ENCODE assay signal across 9 cellular contexts in the genomic region with DNA sequence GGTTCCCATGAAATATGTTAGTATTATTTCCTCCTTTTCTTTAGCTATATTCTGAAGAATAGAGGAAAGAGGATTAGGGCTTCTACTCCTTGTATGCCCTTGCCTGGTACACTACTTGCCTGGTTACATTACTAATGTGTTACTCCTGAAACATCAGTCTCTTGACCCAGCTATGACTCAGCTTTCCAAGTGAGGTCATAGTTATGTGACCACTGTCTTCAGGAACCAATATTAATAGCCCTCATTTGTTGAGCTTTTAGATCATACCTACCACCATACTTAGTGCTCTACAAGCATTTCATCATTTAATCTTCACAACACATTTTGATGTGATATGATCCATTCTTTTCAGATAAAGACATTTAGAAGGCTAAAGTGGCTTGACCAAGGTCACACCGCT.
A peak's percentile ranks its signal among the peaks of the same experiment; 100 is the strongest.
DNase-seq lines count a peak whose midpoint lies in the region; ATAC-seq and TF ChIP-seq lines count a peak whose summit lies in the region.
"Had no signal": no experiment of that assay in that cellular context is flagged by ENCODE, and none has a peak within 500 bp of the region (broad histone marks: within the 10 kb centered on the region; RNA-seq: fewer than 3 reads in every experiment).

No MANE protein-coding gene starts in this region.

- peaks cover 4% of the 10 kb centered on the region for H3K79me1 ChIP-seq in trophoblast cell (ENCODE audit: low read length)

- H2AK5ac ChIP-seq in trophoblast cell (ENCODE audit: low read length): no peak overlapping the region

- H3K4me2 ChIP-seq in trophoblast cell (ENCODE audit: low read length): no peak overlapping the region

- no peak overlapping the region for H3K9ac ChIP-seq in trophoblast cell (ENCODE audit: low read length)

- H3K4me1 Mint-ChIP-seq in activated T-helper 17 cell treated with anti-CD3 and anti-CD28 coated beads, Interleukin-2, amount 50 U/mL, for 72 hours: peaks cover 6% of the 10 kb centered on the region

- no peak overlapping the region for H4K12ac ChIP-seq in trophoblast cell (ENCODE audit: low read depth, low read length)

- no peak overlapping the region for H4K91ac ChIP-seq in trophoblast cell (ENCODE audit: low read depth, low read length)

- no peaks in the 10 kb centered on the region for H3K9me3 Mint-ChIP-seq in activated T-helper 17 cell treated with anti-CD3 and anti-CD28 coated beads, Interleukin-2, amount 50 U/mL, for 72 hours
- H3K9me3 Mint-ChIP-seq: activated naive CD4-positive, alpha-beta T cell treated with anti-CD3 and anti-CD28 coated beads, Interleukin-2, amount 50 U/mL, for 24 hours had no signal

- no peak overlapping the region for H4K8ac ChIP-seq in trophoblast cell (ENCODE audit: low read depth, low read length)

- no peaks in the 10 kb centered on the region for H3K36me3 ChIP-seq in trophoblast cell (ENCODE audit: control insufficient read depth in 1 of 2, insufficient read depth in 2 of 2, low read length in 2 of 2)

- H3K27me3 ChIP-seq in trophoblast cell (ENCODE audit: insufficient read depth, low read length): no peaks in the 10 kb centered on the region

- no peaks in the 10 kb centered on the region for H3K4me1 ChIP-seq in trophoblast cell (ENCODE audit: control insufficient read depth in 1 of 2, insufficient read depth in 2 of 2, low read length in 2 of 2)

- WGBS in trophoblast cell (ENCODE audit: extremely low coverage, insufficient coverage, insufficient read length): no CpG with 5 or more reads among the region's 1 CpG
- WGBS in lower leg skin, 2 donors: 97 to 100% methylated on average over 1 of the region's 1 CpG

- no peak overlapping the region for H2BK12ac ChIP-seq in trophoblast cell (ENCODE audit: low read length)

- intact Hi-C loops in lower leg skin (cut with DNase I; ENCODE audit: low total_unique reads): no loop called here

- H3K27me3 Mint-ChIP-seq in activated T-helper 17 cell treated with anti-CD3 and anti-CD28 coated beads, Interleukin-2, amount 50 U/mL, for 72 hours: no peaks in the 10 kb centered on the region
- H3K27me3 Mint-ChIP-seq: activated naive CD4-positive, alpha-beta T cell treated with anti-CD3 and anti-CD28 coated beads, Interleukin-2, amount 50 U/mL, for 24 hours had no signal

- DNase-seq in trophoblast cell (peak; percentile 43 to 82), lower leg skin (ENCODE audit: low spot score in 2 of 2) (no peak), superior temporal gyrus (ENCODE audit: extremely low spot score) (no peak), anterior cingulate cortex (lab: John Stamatoyannopoulos, UW) (no peak)
- DNase-seq in activated CD4-positive, alpha-beta T cell treated with anti-CD3 and anti-CD28 coated beads for 48 hours: no peak

- no peak overlapping the region for H3K14ac ChIP-seq in trophoblast cell (ENCODE audit: low read length)

- no peak overlapping the region for H3K27ac ChIP-seq in trophoblast cell (ENCODE audit: low read depth, low read length)

- ATAC-seq in GM18499 (IDR thresholded peaks at IDR 0.05; ENCODE audit: insufficient read depth, unreplicated experiment) (peak; percentile 60), HG02973 (IDR thresholded peaks at IDR 0.05; ENCODE audit: unreplicated experiment) (peak; percentile 55)
- peak; percentile 69 for ATAC-seq in activated T-helper 17 cell treated with anti-CD3 and anti-CD28 coated beads, Interleukin-2, amount 50 U/mL, for 72 hours (replicated peaks)

- H3K79me2 ChIP-seq in trophoblast cell (ENCODE audit: control insufficient read depth, insufficient read depth, low read length, poor library complexity): peaks cover 1% of the 10 kb centered on the region

- H3K4me3 Mint-ChIP-seq in activated T-helper 17 cell treated with anti-CD3 and anti-CD28 coated beads, Interleukin-2, amount 50 U/mL, for 72 hours: no peak overlapping the region

- no peak overlapping the region for H3K27ac Mint-ChIP-seq in activated T-helper 17 cell treated with anti-CD3 and anti-CD28 coated beads, Interleukin-2, amount 50 U/mL, for 72 hours
- H3K27ac Mint-ChIP-seq: activated naive CD4-positive, alpha-beta T cell treated with anti-CD3 and anti-CD28 coated beads, Interleukin-2, amount 50 U/mL, for 24 hours had no signal

- H3K36me3 Mint-ChIP-seq in activated T-helper 17 cell treated with anti-CD3 and anti-CD28 coated beads, Interleukin-2, amount 50 U/mL, for 72 hours (ENCODE audit: low read depth): no peaks in the 10 kb centered on the region
- H3K36me3 Mint-ChIP-seq: activated naive CD4-positive, alpha-beta T cell treated with anti-CD3 and anti-CD28 coated beads, Interleukin-2, amount 50 U/mL, for 24 hours had no signal

- H2BK120ac ChIP-seq in trophoblast cell (ENCODE audit: insufficient read depth, low read length, poor library complexity): no peak overlapping the region

- no peak overlapping the region for H2BK5ac ChIP-seq in trophoblast cell (ENCODE audit: low read depth, low read length, poor library complexity)

- H3K23ac ChIP-seq in trophoblast cell (ENCODE audit: low read length): no peak overlapping the region

- TF ChIP-seq POLR2A in lower leg skin (IDR thresholded peaks at IDR 0.05): no peak

- no peak for TF ChIP-seq CTCF in lower leg skin (IDR thresholded peaks at IDR 0.05)

- H3K4me3 ChIP-seq in trophoblast cell (ENCODE audit: low read depth, low read length) (no peak overlapping the region), lower leg skin (ENCODE audit: low read depth, poor library complexity, severe bottlenecking) (no peak overlapping the region)

- no peak overlapping the region for H2AFZ ChIP-seq in trophoblast cell (ENCODE audit: insufficient read depth, low read length, poor library complexity)

- no peak overlapping the region for H3K18ac ChIP-seq in trophoblast cell (ENCODE audit: low read length)

- no peaks in the 10 kb centered on the region for H3K9me3 ChIP-seq in trophoblast cell (ENCODE audit: insufficient read depth, low read depth, low read length)

- no peak overlapping the region for H3K4ac ChIP-seq in trophoblast cell (ENCODE audit: low read depth, low read length)

Comparison
In these comparisons a context has a peak if more than half of its experiments do, and no peak if none do; other contexts are left out.
1. DNase-seq: peak in trophoblast cell (2 of 2); none in lower leg skin (0 of 2), superior temporal gyrus (single experiment), anterior cingulate cortex (0 of 58) and activated CD4-positive, alpha-beta T cell treated with anti-CD3 and anti-CD28 coated beads for 48 hours (single experiment).
2. Peak in every context shown above with its lines, with median percentiles within 50 percentile points of each other: ATAC-seq.